ENCODE assay signal across 23 cellular contexts in the genomic region with DNA sequence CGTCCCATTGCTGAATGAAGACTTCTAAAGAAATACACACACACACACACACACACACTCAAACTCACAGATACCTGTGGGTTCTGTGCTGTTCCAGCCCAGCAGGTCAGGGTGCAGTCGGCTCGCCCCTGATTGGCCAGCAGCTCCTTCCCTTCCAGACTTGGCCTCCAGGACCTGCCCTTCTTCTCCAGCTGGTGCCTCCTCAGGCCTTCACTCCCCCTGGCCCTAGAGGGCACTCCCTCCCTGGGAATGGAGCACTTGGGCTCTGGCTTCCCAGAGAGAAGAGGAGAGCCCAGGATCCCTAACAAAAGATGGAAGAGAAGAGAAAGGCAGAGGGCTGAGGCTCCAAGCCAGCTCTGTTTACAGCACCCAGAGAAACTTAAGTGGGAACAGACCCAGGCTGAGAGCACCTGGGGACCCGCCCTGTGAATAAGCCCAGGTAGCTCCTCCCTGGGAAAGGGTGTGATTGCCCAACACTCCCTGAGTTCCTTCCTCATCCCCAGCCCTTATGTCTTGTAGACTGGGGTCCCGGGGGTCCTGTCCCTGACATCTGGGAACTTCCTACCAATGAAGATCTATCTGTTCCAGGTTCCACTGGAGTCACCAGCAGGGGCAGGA. TPM values are rescaled to one million over a fixed set of nuclear protein-coding genes. Genes with fewer than 3 reads are reported as not detected.
A peak's percentile ranks its signal among the peaks of the same experiment; 100 is the strongest.
DNase-seq lines count a peak whose midpoint lies in the region; FAIRE-seq and TF ChIP-seq lines count a peak whose summit lies in the region.
"Had no signal": no experiment of that assay in that cellular context is flagged by ENCODE, and none has a peak within 500 bp of the region (broad histone marks: within the 10 kb centered on the region; RNA-seq: fewer than 3 reads in every experiment).

A gene with protein sequence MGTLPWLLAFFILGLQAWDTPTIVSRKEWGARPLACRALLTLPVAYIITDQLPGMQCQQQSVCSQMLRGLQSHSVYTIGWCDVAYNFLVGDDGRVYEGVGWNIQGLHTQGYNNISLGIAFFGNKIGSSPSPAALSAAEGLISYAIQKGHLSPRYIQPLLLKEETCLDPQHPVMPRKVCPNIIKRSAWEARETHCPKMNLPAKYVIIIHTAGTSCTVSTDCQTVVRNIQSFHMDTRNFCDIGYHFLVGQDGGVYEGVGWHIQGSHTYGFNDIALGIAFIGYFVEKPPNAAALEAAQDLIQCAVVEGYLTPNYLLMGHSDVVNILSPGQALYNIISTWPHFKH (minus strand): TSS at position 384 of the 618 bp plus-strand sequence. CDS start 2,287 bp downstream, outside the sequence.

- no peak within 1 kb of the TSS for H4K8ac ChIP-seq in H1 (ENCODE audit: extremely low read depth, insufficient read depth, low read length)

- CTCF ChIA-PET in H1 (lab: Charles Lee; ENCODE audit: partially characterized antibody) = interaction anchor here (0.6 to 3.8 kb wide), 7 partner anchors 9 to 454 kb away, joined by 3 to 18 read pairs (median 3); no protein-coding TSS in a partner anchor

- H3K9me3 ChIP-seq in H1 (ENCODE audit: insufficient read depth in 2 of 2, low read depth in 1 of 2, low read length in 1 of 2) = no peaks in the 10 kb centered on the region
- no peaks in the 10 kb centered on the region for H3K9me3 ChIP-seq in small intestine (ENCODE audit: control insufficient read depth, low read depth)
- H3K9me3 ChIP-seq: neutrophil, tibial artery had no signal

- H3K36me3 ChIP-seq in H1 (ENCODE audit: control insufficient read depth in 2 of 4, insufficient read depth in 4 of 4, low read length in 3 of 4) (no peaks in the 10 kb centered on the region), small intestine (ENCODE audit: control insufficient read depth in 2 of 2, insufficient read depth in 2 of 2, low read length in 2 of 2) (no peaks in the 10 kb centered on the region)
- H3K36me3 ChIP-seq: neutrophil, tibial artery had no signal

- H3K18ac ChIP-seq in H1 (ENCODE audit: extremely low read depth, low read length) = no peak within 1 kb of the TSS

- no peak within 1 kb of the TSS for H3K56ac ChIP-seq in H1 (replicated peaks; ENCODE audit: insufficient read length, low read depth, low read length)

- no peak within 1 kb of the TSS for H3K4ac ChIP-seq in H1 (replicated peaks; ENCODE audit: insufficient read length, low read depth, low read length)

- no peak within 1 kb of the TSS for H2AK5ac ChIP-seq in H1 (ENCODE audit: low read depth, low read length)

- no peaks in the 10 kb centered on the region for H3K4me1 ChIP-seq in H1 (replicated peaks in 1 of 4; ENCODE audit: control insufficient read depth in 3 of 4, insufficient read depth in 4 of 4, low read length in 3 of 4)
- H3K4me1 ChIP-seq in small intestine (ENCODE audit: control insufficient read depth in 2 of 2, insufficient read depth in 1 of 2, low read depth in 1 of 2, low read length in 1 of 2) = no peaks in the 10 kb centered on the region
- H3K4me1 ChIP-seq: tibial artery had no signal

- POLR2A ChIA-PET in H1 (lab: Charles Lee; ENCODE audit: partially characterized antibody) = no interaction called here

- H3K79me1 ChIP-seq in H1 (ENCODE audit: low read depth, low read length) = no peaks in the 10 kb centered on the region

- H3K27me3 ChIP-seq in H1 (replicated peaks in 1 of 4; ENCODE audit: control insufficient read depth in 3 of 4, extremely low read depth in 1 of 4, insufficient read depth in 3 of 4, low read length in 3 of 4) = no peaks in the 10 kb centered on the region
- peaks cover 0 to 3% of the 10 kb centered on the region in 2 donors for H3K27me3 ChIP-seq in small intestine (ENCODE audit: control insufficient read depth in 2 of 2, insufficient read depth in 2 of 2, low read length in 2 of 2)

- no peak within 1 kb of the TSS for H2BK12ac ChIP-seq in H1 (ENCODE audit: low read depth, low read length)

- WGBS in H1 (ENCODE audit: extremely low coverage in 1 of 2, insufficient coverage in 1 of 2, insufficient read length in 1 of 2, insufficient replicate concordance in 2 of 2, low coverage in 1 of 2, low lambda C conversion rate in 2 of 2, missing lambda C conversion rate in 1 of 2), 2 experiments = 88% methylated on average over 5 of the region's 5 CpGs; no CpG with 5 or more reads in 1 of the 2 experiments
- 40 to 74% (median 49%) methylated on average over 5 of the region's 5 CpGs for WGBS in small intestine, 3 donors

- H2AFZ ChIP-seq in H1 (ENCODE audit: low read length) = no peak within 1 kb of the TSS

- no peak for TF ChIP-seq POLR2A in H1 (IDR thresholded peaks at IDR 0.05; ENCODE audit: control extremely low read depth in 1 of 2, low read depth in 2 of 2, low read length in 2 of 2)

- H2BK5ac ChIP-seq in H1 (ENCODE audit: low read depth, low read length) = no peak within 1 kb of the TSS

- H4K5ac ChIP-seq in H1 (ENCODE audit: insufficient read length, low read depth, low read length) = no peak within 1 kb of the TSS

- no peak within 1 kb of the TSS for H3K9ac ChIP-seq in H1 (replicated peaks in 1 of 4; ENCODE audit: extremely low read depth in 1 of 4, low read depth in 3 of 4, low read length in 3 of 4)

- no peak within 1 kb of the TSS for H3K14ac ChIP-seq in H1 (ENCODE audit: insufficient read length)

- peak; percentile 12 to 20 (median 15); a peak in 2 of 4 replicates for TF ChIP-seq CTCF in H1 (IDR thresholded peaks at IDR 0.05; ENCODE audit: control extremely low read depth in 1 of 3, insufficient read depth in 1 of 3, low read depth in 1 of 3, low read length in 3 of 3)

- H4K20me1 ChIP-seq in H1 (replicated peaks in 1 of 2; ENCODE audit: control insufficient read depth in 1 of 2, insufficient read depth in 2 of 2, low read length in 2 of 2) = no peaks in the 10 kb centered on the region

- no peak within 1 kb of the TSS for H4K91ac ChIP-seq in H1 (replicated peaks; ENCODE audit: insufficient read length, low read length)

- H3K27ac ChIP-seq in H1 (ENCODE audit: low read depth, low read length) (no peak within 1 kb of the TSS), small intestine (ENCODE audit: low read depth in 1 of 2, low read length in 1 of 2) (no peak within 1 kb of the TSS)
- H3K27ac ChIP-seq: neutrophil, tibial artery had no signal

- H2BK120ac ChIP-seq in H1 (replicated peaks; ENCODE audit: low read depth, low read length) = no peak within 1 kb of the TSS

- TF ChIP-seq EP300 in H1 (IDR thresholded peaks at IDR 0.05; ENCODE audit: borderline replicate concordance in 1 of 2, low read depth in 2 of 2, low read length in 2 of 2) = no peak

- H3K23me2 ChIP-seq in H1 (ENCODE audit: low read depth, low read length) = no peaks in the 10 kb centered on the region

- DNase-seq in NCI-H2029 (lab: John Stamatoyannopoulos, UW) (peak; percentile 15), NCI-H2029 treated with DMSO at 0.1 percent for 48 hours (lab: John Stamatoyannopoulos, UW) (no peak), NCI-H226 (peak; percentile 36), H1 (ENCODE audit: low read depth in 1 of 2, low spot score in 2 of 2) (no peak), small intestine (peak; percentile 12), NCI-H774 (lab: John Stamatoyannopoulos, UW) (no peak), GDM1 (lab: John Stamatoyannopoulos, UW) (no peak)
- DNase-seq in stimulated activated CD8-positive, alpha-beta memory T cell treated with anti-CD3 and anti-CD28 coated beads, Interleukin-4, amount 100 ng/mL, for 48 hours = no peak
- DNase-seq: activated CD4-positive, alpha-beta memory T cell treated with anti-CD3 and anti-CD28 coated beads for 36 hours; activated naive CD4-positive, alpha-beta T cell treated with Interleukin-2 at 50 U/mL for 16 hours; activated T-cell treated with anti-CD3 and anti-CD28 coated beads, Interleukin-2, amount 50 U/mL, for 1 hour; aorta; DMS79; effector memory CD8-positive, alpha-beta T cell; NCI-H2081 treated with DMSO at 0.1 percent for 48 hours; Right ventricle myocardium superior; T-helper 1 cell had no signal

- no peaks in the 10 kb centered on the region for H3K79me2 ChIP-seq in H1 (ENCODE audit: control insufficient read depth in 1 of 2, insufficient read depth in 2 of 2, low read length in 2 of 2)

- H2BK20ac ChIP-seq in H1 (ENCODE audit: low read length) = no peak within 1 kb of the TSS

- FAIRE-seq in H1 (lab: Jason Lieb, UNC) (no peak), small intestine (lab: Jason Lieb, UNC) (no peak)
- FAIRE-seq: A204.1 had no signal

- no peak within 1 kb of the TSS for H3K23ac ChIP-seq in H1 (ENCODE audit: insufficient read length)

- H2BK15ac ChIP-seq in H1 (ENCODE audit: low read length) = no peak within 1 kb of the TSS

- no peak within 1 kb of the TSS for H3K4me3 ChIP-seq in H1 (ENCODE audit: extremely low read depth in 1 of 4, insufficient read depth in 2 of 4, low read depth in 3 of 4, low read length in 4 of 4)
- H3K4me3 ChIP-seq in small intestine (ENCODE audit: low read depth in 1 of 2, low read length in 2 of 2) = no peak within 1 kb of the TSS
- H3K4me3 ChIP-seq: tibial artery had no signal

- no peak within 1 kb of the TSS for H3K4me2 ChIP-seq in H1 (ENCODE audit: insufficient read depth in 1 of 2, low read depth in 2 of 2, low read length in 2 of 2)

- TF ChIP-seq RAD21 in H1 (IDR thresholded peaks at IDR 0.05 in 1 of 2, conservative IDR thresholded peaks at IDR 0.05 in 1 of 2; ENCODE audit: low read depth in 2 of 2, low read length in 2 of 2) = peak; percentile 31 to 47; a peak in 3 of 4 replicates

TF ChIP-seq in H1, 55 proteins besides CTCF, POLR2A, EP300 and RAD21 (continues in another document):
- TF ChIP-seq TEAD4 (IDR thresholded peaks at IDR 0.05; ENCODE audit: low read depth, low read length) (no peak), HDAC6 (IDR thresholded peaks at IDR 0.05; ENCODE audit: low read depth, low read length) (no peak), SIN3A (conservative IDR thresholded peaks at IDR 0.05 in 1 of 2, IDR thresholded peaks at IDR 0.05 in 1 of 2; ENCODE audit: low read depth in 1 of 2, low read length in 2 of 2) (no peak), GABPA (IDR thresholded peaks at IDR 0.05; ENCODE audit: borderline replicate concordance, insufficient read depth, low read length) (no peak), SRF (IDR thresholded peaks at IDR 0.05; ENCODE audit: low read depth, low read length) (no peak), KDM4A (IDR thresholded peaks at IDR 0.05; ENCODE audit: low read depth, low read length, severe bottlenecking) (no peak), SUZ12 (IDR thresholded peaks at IDR 0.05; ENCODE audit: low read length) (no peak), MAFK (IDR thresholded peaks at IDR 0.05; ENCODE audit: low read depth, low read length) (no peak), BRCA1 (IDR thresholded peaks at IDR 0.05; ENCODE audit: low read depth, low read length) (no peak)

RNA-seq across cellular contexts. Expression of the gene that starts here (rescaled TPM):
- total RNA-seq in H1 (2021; fragmentation: NEBNext Ultra II Directional; extraction: Animal tissue kit (Norgen Biotek cat#: 25700)) = not detected in 2 replicates
- not detected in 2 replicates for polyA plus RNA-seq in H1 (2011; rRNA removed)
- not detected for polyA plus RNA-seq in H1 (2011; cell fraction: cytosol; rRNA removed)
- polyA plus RNA-seq in H1 (2011; cell fraction: nucleus; rRNA removed) = not detected
- polyA plus RNA-seq in H1 (2012, experiment 1 of 2) = not detected in 4 replicates
- not detected for polyA plus RNA-seq in H1 (2012, experiment 2 of 2)
- not detected for polyA plus RNA-seq in H1 (2013, experiment 1 of 2)
- polyA plus RNA-seq in H1 (2013, experiment 2 of 2) = not detected
- not detected in 2 replicates for polyA minus RNA-seq in H1 (2011; rRNA and poly(A)+ RNA removed)
- not detected for polyA minus RNA-seq in H1 (2011; cell fraction: cytosol; rRNA and poly(A)+ RNA removed)
- not detected for polyA minus RNA-seq in H1 (2011; cell fraction: nucleus; rRNA and poly(A)+ RNA removed)
- not detected for polyA plus RNA-seq in small intestine
- total RNA-seq: activated CD4-positive, alpha-beta memory T cell treated with anti-CD3 and anti-CD28 coated beads for 36 hours; aorta; chondrocyte; renal cortical epithelial cell; Right ventricle myocardium superior had no signal
- polyA plus RNA-seq: aorta, CD14-positive monocyte had no signal

Comparison
In these comparisons a context has a peak if more than half of its experiments do, and no peak if none do; other contexts are left out.
1. DNase-seq: peak in NCI-H2029 (single experiment) and NCI-H226 (single experiment); none in NCI-H2029 treated with DMSO at 0.1 percent for 48 hours (single experiment), H1 (0 of 2), NCI-H774 (single experiment), GDM1 (single experiment) and stimulated activated CD8-positive, alpha-beta memory T cell treated with anti-CD3 and anti-CD28 coated beads, Interleukin-4, amount 100 ng/mL, for 48 hours (single experiment).
2. Peak in DNase-seq in small intestine; RNA of the gene not detected or under 1 TPM.